Comparison of ENCODE assay signal across 8 cellular contexts in the genomic region with DNA sequence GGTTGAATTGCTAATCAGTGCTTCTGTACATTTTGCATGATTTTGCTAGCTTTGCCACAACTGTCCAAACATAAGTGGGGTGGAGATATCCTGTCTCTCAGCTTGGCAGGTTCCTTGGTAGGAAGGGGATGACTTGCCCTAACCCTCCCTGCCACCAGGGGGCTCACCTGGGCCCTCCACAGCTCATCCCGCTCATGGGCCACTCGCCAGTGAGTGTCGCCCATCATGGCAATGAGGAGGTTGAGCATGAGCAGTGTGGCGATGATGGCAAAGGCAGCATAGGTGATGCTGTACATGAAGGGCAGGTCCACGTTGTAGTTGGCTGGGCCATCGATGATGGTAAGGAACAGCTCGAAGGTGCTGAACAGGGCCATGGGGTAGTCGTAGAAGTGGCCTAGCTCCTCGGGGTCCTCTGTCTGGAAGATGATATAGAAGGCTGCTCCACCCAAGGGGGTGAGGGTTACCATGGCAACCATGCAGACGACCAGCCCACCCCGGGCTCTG. TPM values are rescaled to one million over a fixed set of nuclear protein-coding genes. Genes with fewer than 3 reads are reported as not detected.
A peak's percentile ranks its signal among the peaks of the same experiment; 100 is the strongest.
DNase-seq lines count a peak whose midpoint lies in the region; ATAC-seq lines count a peak whose summit lies in the region.

No MANE protein-coding gene starts in this region.

- H3K36me3 Mint-ChIP-seq in stimulated activated effector memory CD8-positive, alpha-beta T cell treated with anti-CD3 and anti-CD28 coated beads, Interleukin-12 subunit alpha, Interleukin-12 subunit beta, amount 100 ng/mL, for 72 hours = no peaks in the 10 kb centered on the region

- no peak overlapping the region for H3K4me3 Mint-ChIP-seq in stimulated activated effector memory CD8-positive, alpha-beta T cell treated with anti-CD3 and anti-CD28 coated beads, Interleukin-12 subunit alpha, Interleukin-12 subunit beta, amount 100 ng/mL, for 72 hours

- H3K36me3 ChIP-seq in effector memory CD4-positive, alpha-beta T cell (ENCODE audit: control insufficient read depth, insufficient read depth, low read length) = peaks cover 4% of the 10 kb centered on the region

- no peaks in the 10 kb centered on the region for H3K9me3 Mint-ChIP-seq in stimulated activated effector memory CD8-positive, alpha-beta T cell treated with anti-CD3 and anti-CD28 coated beads, Interleukin-12 subunit alpha, Interleukin-12 subunit beta, amount 100 ng/mL, for 72 hours

- H3K27me3 ChIP-seq in effector memory CD4-positive, alpha-beta T cell (replicated peaks; ENCODE audit: control insufficient read depth, insufficient read depth, low read length, poor library complexity, severe bottlenecking) = no peaks in the 10 kb centered on the region

- in situ Hi-C loops in SK-MEL-5 (cut with HindIII; ENCODE audit: low pct_unique_long_range_greater_than_20kb, low sequenced_read_pairs) = no loop called here

- H3K4me1 Mint-ChIP-seq in stimulated activated effector memory CD8-positive, alpha-beta T cell treated with anti-CD3 and anti-CD28 coated beads, Interleukin-12 subunit alpha, Interleukin-12 subunit beta, amount 100 ng/mL, for 72 hours = no peaks in the 10 kb centered on the region

- no peak overlapping the region for H3K27ac Mint-ChIP-seq in stimulated activated effector memory CD8-positive, alpha-beta T cell treated with anti-CD3 and anti-CD28 coated beads, Interleukin-12 subunit alpha, Interleukin-12 subunit beta, amount 100 ng/mL, for 72 hours

- H3K9me3 ChIP-seq in effector memory CD4-positive, alpha-beta T cell (ENCODE audit: control insufficient read depth, low read length) = no peaks in the 10 kb centered on the region

- no peaks in the 10 kb centered on the region for H3K4me1 ChIP-seq in effector memory CD4-positive, alpha-beta T cell (ENCODE audit: control insufficient read depth, insufficient read depth, low read length, poor library complexity, severe bottlenecking)

- DNase-seq in SKM-1 treated with dmso at 0.1 percent for 144 hours (lab: John Stamatoyannopoulos, UW; ENCODE audit: unreplicated experiment) (peak; percentile 33), SKM-1 (lab: John Stamatoyannopoulos, UW; ENCODE audit: unreplicated experiment) (no peak), SK-MEL-5 (ENCODE audit: low read depth, low spot score) (peak; percentile 78), NCI-H1694 (lab: John Stamatoyannopoulos, UW) (no peak)
- DNase-seq in stimulated activated effector memory CD8-positive, alpha-beta T cell treated with anti-CD3 and anti-CD28 coated beads, Interleukin-12 subunit alpha, Interleukin-12 subunit beta, amount 100 ng/mL, for 72 hours (ENCODE audit: low spot score in 2 of 2) = peak in 1 of 2 donors; percentile 58
- DNase-seq in effector memory CD4-positive, alpha-beta T cell = no peak

- H3K27ac ChIP-seq in effector memory CD4-positive, alpha-beta T cell (ENCODE audit: insufficient read depth, low read length, poor library complexity, severe bottlenecking) = no peak overlapping the region

- no peak overlapping the region for H3K4me3 ChIP-seq in effector memory CD4-positive, alpha-beta T cell (ENCODE audit: insufficient read depth, low read depth, low read length, poor library complexity, severe bottlenecking)

- ATAC-seq in HG02642 (IDR thresholded peaks at IDR 0.05; ENCODE audit: poor library complexity, unreplicated experiment) (peak; percentile 76), esophagus mucosa (peak; percentile 30)
- ATAC-seq in stimulated activated effector memory CD8-positive, alpha-beta T cell treated with anti-CD3 and anti-CD28 coated beads, Interleukin-12 subunit alpha, Interleukin-12 subunit beta, amount 100 ng/mL, for 72 hours = peak; percentile 49

RNA-seq across cellular contexts. Expression of gene TRPV6, which starts 12.2 kb away (rescaled TPM):
- total RNA-seq in SK-MEL-5 (2014; rRNA removed; shearing (Covaris generic)) = 0.11 TPM in 1 of 2 replicates, not detected in the other
- 0.04 and 0.06 TPM in 2 replicates for polyA plus RNA-seq in SK-MEL-5 (2015; cell fraction: cytosol; rRNA removed)
- polyA plus RNA-seq in SK-MEL-5 (2015; cell fraction: nucleus; rRNA removed) = 2.0 and 3.9 TPM in 2 replicates
- total RNA-seq in esophagus mucosa = 0.68 TPM

RNA-seq across cellular contexts. Expression of gene EPHB6, which starts 18.5 kb away (rescaled TPM):
- 0.48 and 0.59 TPM in 2 replicates for total RNA-seq in SK-MEL-5 (2014; rRNA removed; shearing (Covaris generic))
- 1.4 and 2.9 TPM in 2 replicates for polyA plus RNA-seq in SK-MEL-5 (2015; cell fraction: cytosol; rRNA removed)
- polyA plus RNA-seq in SK-MEL-5 (2015; cell fraction: nucleus; rRNA removed) = 2.0 and 11.1 TPM in 2 replicates
- total RNA-seq in esophagus mucosa = 18.1 TPM

Comparison
In these comparisons a context has a peak if more than half of its experiments do, and no peak if none do; other contexts are left out.
1. DNase-seq: peak in SKM-1 treated with dmso at 0.1 percent for 144 hours (single experiment) and SK-MEL-5 (single experiment); none in SKM-1 (single experiment), effector memory CD4-positive, alpha-beta T cell (0 of 3) and NCI-H1694 (single experiment).
2. RNA of gene EPHB6, which starts 18.5 kb away (total RNA-seq): 18.1 TPM in esophagus mucosa (single experiment); 0.48 to 0.59 TPM in SK-MEL-5; every median in the first group is over 10 times any median in the second.
3. Peak in every context shown above with its lines, with median percentiles within 50 percentile points of each other: ATAC-seq.